19 cellular contexts compared by ENCODE assay signal in genomic region chr5:74594172-74595040, GRCh38. TPM values are rescaled to one million over a fixed set of nuclear protein-coding genes. Genes with fewer than 3 reads are reported as not detected.
DNase-seq lines count a peak whose midpoint lies in the region; ATAC-seq and TF ChIP-seq lines count a peak whose summit lies in the region.
"Had no signal": no experiment of that assay in that cellular context is flagged by ENCODE, and none has a peak within 500 bp of the region (broad histone marks: within the 10 kb centered on the region; RNA-seq: fewer than 3 reads in every experiment).

No MANE protein-coding gene starts in this region.

- peaks cover 23% of the 10 kb centered on the region for H3K4me1 Mint-ChIP-seq in GM23338
- H3K4me1 Mint-ChIP-seq in T-helper 2 cell treated with Interferon-gamma antibody and Interleukin-4, amounts not matched to agents 5 μg/mL and 100 μg/mL, for 36 hours (ENCODE audit: low read depth) = peaks cover 2% of the 10 kb centered on the region
- H3K4me1 Mint-ChIP-seq: activated B cell treated with CpG ODN at 0.5 μM for 24 hours; stimulated activated memory B cell treated with anti-CD40 and anti-IgM and Interleukin-4, amounts not matched to agents 10 μg/mL and 1 μg/mL and 100 μg/mL, for 72 hours had no signal

- peak overlapping the region; percentile 1 for H3K27ac ChIP-seq in HUES48 (ENCODE audit: low read depth, low read length)
- no peak overlapping the region for H3K27ac ChIP-seq in GM23338 (ENCODE audit: low read depth)
- H3K27ac ChIP-seq: BLaER1 treated with 17β-estradiol and CSF1 and Interleukin-3, amounts not matched to agents 10 nM and 100 nM had no signal

- H3K4me3 Mint-ChIP-seq in GM23338 = no peak overlapping the region
- H3K4me3 Mint-ChIP-seq in T-helper 2 cell treated with Interferon-gamma antibody and Interleukin-4, amounts not matched to agents 5 μg/mL and 100 μg/mL, for 36 hours = no peak overlapping the region
- H3K4me3 Mint-ChIP-seq: activated B cell treated with CpG ODN at 0.5 μM for 24 hours; nephron; stimulated activated memory B cell treated with anti-CD40 and anti-IgM and Interleukin-4, amounts not matched to agents 10 μg/mL and 1 μg/mL and 100 μg/mL, for 72 hours; type B pancreatic cell had no signal

- H3K9me3 ChIP-seq in HUES48 (ENCODE audit: control insufficient read depth, insufficient read depth, low read length) = no peaks in the 10 kb centered on the region
- H3K9me3 ChIP-seq in adipocyte (ENCODE audit: control insufficient read depth, low read length) = no peaks in the 10 kb centered on the region
- H3K9me3 ChIP-seq: BLaER1 treated with 17β-estradiol and CSF1 and Interleukin-3, amounts not matched to agents 10 nM and 100 nM had no signal

- no peak for TF ChIP-seq CTCF in GM23338 (conservative IDR thresholded peaks at IDR 0.05; ENCODE audit: low read depth in 2 of 2)

- DNase-seq in adipocyte (ENCODE audit: low read depth) = peak; percentile 29
- DNase-seq in globus pallidus (ENCODE audit: low spot score) = peak; percentile 35
- peak; percentile 51 for DNase-seq in pons (ENCODE audit: low spot score)
- DNase-seq in GM23338 (ENCODE audit: low spot score) = no peak
- no peak for DNase-seq in activated CD4-positive, CD25-positive, alpha-beta regulatory T cell (lab: John Stamatoyannopoulos, UW)
- DNase-seq in NCI-H1417 treated with DMSO at 0.1 percent for 48 hours (lab: John Stamatoyannopoulos, UW) = no peak
- no peak for DNase-seq in T-helper 2 cell treated with Interferon-gamma antibody and Interleukin-4, amounts not matched to agents 5 μg/mL and 100 μg/mL, for 36 hours (ENCODE audit: low spot score)
- DNase-seq: activated B cell treated with CpG ODN at 0.5 μM for 24 hours; activated effector memory CD4-positive, alpha-beta T cell treated with anti-CD3 and anti-CD28 coated beads, Interleukin-2, amount 50 U/mL, for 16 hours; anterior cingulate cortex; Karpas-422; NCI-H146; NCI-H526; PC-3 had no signal

- H3K27me3 ChIP-seq in HUES48 (ENCODE audit: control insufficient read depth, insufficient read depth, low read length) (no peaks in the 10 kb centered on the region), adipocyte (replicated peaks; ENCODE audit: control insufficient read depth, insufficient read depth, low read length) (no peaks in the 10 kb centered on the region), GM23338 (ENCODE audit: insufficient read depth) (no peaks in the 10 kb centered on the region)
- H3K27me3 ChIP-seq: BLaER1 treated with 17β-estradiol and CSF1 and Interleukin-3, amounts not matched to agents 10 nM and 100 nM had no signal

- H3K4me3 ChIP-seq in HUES48 (ENCODE audit: low read depth, low read length) = no peak overlapping the region
- no peak overlapping the region for H3K4me3 ChIP-seq in adipocyte (ENCODE audit: low read length)
- H3K4me3 ChIP-seq in GM23338 = no peak overlapping the region
- H3K4me3 ChIP-seq: BLaER1 treated with 17β-estradiol and CSF1 and Interleukin-3, amounts not matched to agents 10 nM and 100 nM had no signal

- H3K27me3 Mint-ChIP-seq in GM23338 (ENCODE audit: insufficient read depth, low read depth, poor library complexity) = no peaks in the 10 kb centered on the region
- peaks cover 45% of the 10 kb centered on the region for H3K27me3 Mint-ChIP-seq in T-helper 2 cell treated with Interferon-gamma antibody and Interleukin-4, amounts not matched to agents 5 μg/mL and 100 μg/mL, for 36 hours (ENCODE audit: low read depth)
- H3K27me3 Mint-ChIP-seq: type B pancreatic cell had no signal

- H3K9me2 ChIP-seq in GM23338 (ENCODE audit: insufficient read depth) = no peaks in the 10 kb centered on the region; the same call in none of the 2 replicates

- H3K36me3 Mint-ChIP-seq in GM23338 (ENCODE audit: low read depth) = no peaks in the 10 kb centered on the region
- H3K36me3 Mint-ChIP-seq in T-helper 2 cell treated with Interferon-gamma antibody and Interleukin-4, amounts not matched to agents 5 μg/mL and 100 μg/mL, for 36 hours (ENCODE audit: low read depth) = no peaks in the 10 kb centered on the region
- H3K36me3 Mint-ChIP-seq: stimulated activated memory B cell treated with anti-CD40 and anti-IgM and Interleukin-4, amounts not matched to agents 10 μg/mL and 1 μg/mL and 100 μg/mL, for 72 hours; type B pancreatic cell had no signal

- no peaks in the 10 kb centered on the region; the same call in 1 of the 2 replicates for H3F3A ChIP-seq in GM23338 (replicated peaks; ENCODE audit: low read depth)

- H4K20me1 ChIP-seq in GM23338 (replicated peaks; ENCODE audit: insufficient read depth) = no peaks in the 10 kb centered on the region
- H4K20me1 ChIP-seq: BLaER1 treated with 17β-estradiol and CSF1 and Interleukin-3, amounts not matched to agents 10 nM and 100 nM had no signal

- no peak overlapping the region for H3K27ac Mint-ChIP-seq in GM23338
- no peak overlapping the region for H3K27ac Mint-ChIP-seq in T-helper 2 cell treated with Interferon-gamma antibody and Interleukin-4, amounts not matched to agents 5 μg/mL and 100 μg/mL, for 36 hours
- H3K27ac Mint-ChIP-seq: activated B cell treated with CpG ODN at 0.5 μM for 24 hours; stimulated activated memory B cell treated with anti-CD40 and anti-IgM and Interleukin-4, amounts not matched to agents 10 μg/mL and 1 μg/mL and 100 μg/mL, for 72 hours had no signal

- ATAC-seq in GM23338 = no peak
- ATAC-seq: PC-3; stimulated activated memory B cell treated with anti-CD40 and anti-IgM and Interleukin-4, amounts not matched to agents 10 μg/mL and 1 μg/mL and 100 μg/mL, for 72 hours had no signal

- H3K4me1 ChIP-seq in HUES48 (ENCODE audit: control insufficient read depth, insufficient read depth, low read length) = peaks cover 21% of the 10 kb centered on the region
- no peaks in the 10 kb centered on the region for H3K4me1 ChIP-seq in adipocyte (ENCODE audit: control insufficient read depth, insufficient read depth, low read length)
- peaks cover 15% of the 10 kb centered on the region for H3K4me1 ChIP-seq in GM23338 (ENCODE audit: insufficient read depth)

- no peak overlapping the region for H2AFZ ChIP-seq in GM23338

- no peak overlapping the region for H3K4me2 ChIP-seq in GM23338
- H3K4me2 ChIP-seq: BLaER1 treated with 17β-estradiol and CSF1 and Interleukin-3, amounts not matched to agents 10 nM and 100 nM had no signal

- no peaks in the 10 kb centered on the region for H3K36me3 ChIP-seq in HUES48 (ENCODE audit: control insufficient read depth, insufficient read depth, low read length)
- no peaks in the 10 kb centered on the region for H3K36me3 ChIP-seq in adipocyte (ENCODE audit: control insufficient read depth, insufficient read depth, low read length, severe bottlenecking)
- H3K36me3 ChIP-seq in GM23338 (ENCODE audit: insufficient read depth) = no peaks in the 10 kb centered on the region
- H3K36me3 ChIP-seq: BLaER1 treated with 17β-estradiol and CSF1 and Interleukin-3, amounts not matched to agents 10 nM and 100 nM had no signal

- no peak overlapping the region for H3K9ac ChIP-seq in HUES48 (ENCODE audit: low read depth, low read length)
- H3K9ac ChIP-seq in adipocyte (ENCODE audit: low read length) = no peak overlapping the region
- H3K9ac ChIP-seq: BLaER1 treated with 17β-estradiol and CSF1 and Interleukin-3, amounts not matched to agents 10 nM and 100 nM had no signal

- no peaks in the 10 kb centered on the region for H3K79me2 ChIP-seq in GM23338 (replicated peaks; ENCODE audit: insufficient read depth)

- no peaks in the 10 kb centered on the region for H3K9me3 Mint-ChIP-seq in GM23338
- H3K9me3 Mint-ChIP-seq in T-helper 2 cell treated with Interferon-gamma antibody and Interleukin-4, amounts not matched to agents 5 μg/mL and 100 μg/mL, for 36 hours = no peaks in the 10 kb centered on the region
- H3K9me3 Mint-ChIP-seq: activated B cell treated with CpG ODN at 0.5 μM for 24 hours; nephron; stimulated activated memory B cell treated with anti-CD40 and anti-IgM and Interleukin-4, amounts not matched to agents 10 μg/mL and 1 μg/mL and 100 μg/mL, for 72 hours had no signal

TF ChIP-seq in GM23338, 12 proteins besides CTCF, POLR2A, EP300 and RAD21 (continues in another document):
- TF ChIP-seq JUNB (IDR thresholded peaks at IDR 0.05; ENCODE audit: unreplicated experiment) = no peak
- TF ChIP-seq STAT1 (IDR thresholded peaks at IDR 0.05; ENCODE audit: unreplicated experiment) = no peak
- TF ChIP-seq, protein P1, sequence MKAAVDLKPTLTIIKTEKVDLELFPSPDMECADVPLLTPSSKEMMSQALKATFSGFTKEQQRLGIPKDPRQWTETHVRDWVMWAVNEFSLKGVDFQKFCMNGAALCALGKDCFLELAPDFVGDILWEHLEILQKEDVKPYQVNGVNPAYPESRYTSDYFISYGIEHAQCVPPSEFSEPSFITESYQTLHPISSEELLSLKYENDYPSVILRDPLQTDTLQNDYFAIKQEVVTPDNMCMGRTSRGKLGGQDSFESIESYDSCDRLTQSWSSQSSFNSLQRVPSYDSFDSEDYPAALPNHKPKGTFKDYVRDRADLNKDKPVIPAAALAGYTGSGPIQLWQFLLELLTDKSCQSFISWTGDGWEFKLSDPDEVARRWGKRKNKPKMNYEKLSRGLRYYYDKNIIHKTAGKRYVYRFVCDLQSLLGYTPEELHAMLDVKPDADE (IDR thresholded peaks at IDR 0.05) = no peak
- TF ChIP-seq ZNF331 (CRISPR knock-in tag; IDR thresholded peaks at IDR 0.05; ENCODE audit: low read depth) = no peak

RNA-seq across cellular contexts. Expression of gene ENC1, which starts 46.1 kb away (rescaled TPM):
- 16.3 and 27.9 TPM in 2 replicates for total RNA-seq in GM23338 (2014; rRNA removed; shearing (Covaris generic))
- polyA plus RNA-seq in GM23338 (2016; fragmentation: Nextera tagmentation; extraction: Ambion mirVana) = 7.1 and 8.2 TPM in 2 replicates

Comparison
In these comparisons a context has a peak if more than half of its experiments do, and no peak if none do; other contexts are left out.
1. DNase-seq: peak in adipocyte (single experiment), globus pallidus (single experiment) and pons (single experiment); none in GM23338 (single experiment), activated CD4-positive, CD25-positive, alpha-beta regulatory T cell (0 of 4), NCI-H1417 treated with DMSO at 0.1 percent for 48 hours (single experiment) and T-helper 2 cell treated with Interferon-gamma antibody and Interleukin-4, amounts not matched to agents 5 μg/mL and 100 μg/mL, for 36 hours (single experiment).